Comparison of ENCODE assay signal across 19 cellular contexts in genomic region chr11:132874638-132875037, GRCh38.
A peak's percentile ranks its signal among the peaks of the same experiment; 100 is the strongest.
DNase-seq lines count a peak whose midpoint lies in the region; ATAC-seq, FAIRE-seq and TF ChIP-seq lines count a peak whose summit lies in the region.
"Had no signal": no experiment of that assay in that cellular context is flagged by ENCODE, and none has a peak within 500 bp of the region (broad histone marks: within the 10 kb centered on the region; RNA-seq: fewer than 3 reads in every experiment).

No MANE protein-coding gene starts in this region.

- intact Hi-C loops in ovary (cut with DNase I): no loop called here

- DNase-seq in Daoy (ENCODE audit: low read depth) (peak; percentile 84), RCC 7860 (ENCODE audit: low spot score) (peak; percentile 77), retinal pigment epithelial cell (ENCODE audit: low read depth) (peak; percentile 66), ecto neural progenitor cell (ENCODE audit: low spot score) (no peak), ovary (no peak)
- DNase-seq: activated CD8-positive, alpha-beta T cell treated with anti-CD3 and anti-CD28 coated beads, Interleukin-2, amount 10 ng/mL, durations not matched to agents 7 days and 5 days; endodermal cell; GF-D8; GOT3; heart right ventricle; left lung; MM.1S; naive B cell; SIG-M5 had no signal

- ATAC-seq in esophagus mucosa (peak; percentile 78), GM18858 (IDR thresholded peaks at IDR 0.05; ENCODE audit: unreplicated experiment) (no peak), GM19452 (IDR thresholded peaks at IDR 0.05; ENCODE audit: unreplicated experiment) (no peak)
- ATAC-seq: activated CD8-positive, alpha-beta T cell treated with anti-CD3 and anti-CD28 coated beads, Interleukin-2, amount 10 ng/mL, durations not matched to agents 7 days and 5 days; heart right ventricle; left lung had no signal

- no peaks in the 10 kb centered on the region for H3K9me3 ChIP-seq in ovary
- H3K9me3 ChIP-seq: heart right ventricle, left lung, tibial nerve had no signal

- H3K4me3 ChIP-seq in retinal pigment epithelial cell (ENCODE audit: low read length) (no peak overlapping the region), ovary (no peak overlapping the region)
- H3K4me3 ChIP-seq: heart right ventricle, left lung, tibial nerve had no signal

- H3K36me3 ChIP-seq in ovary: no peaks in the 10 kb centered on the region
- H3K36me3 ChIP-seq: heart right ventricle, left lung, tibial nerve had no signal

- TF ChIP-seq CTCF in retinal pigment epithelial cell (conservative IDR thresholded peaks at IDR 0.05; ENCODE audit: low read depth, low read length) (no peak), ovary (IDR thresholded peaks at IDR 0.05) (no peak)

- WGBS in ovary, 3 donors: 71 to 77% (median 76%) methylated on average over 6 of the region's 6 CpGs

- no peaks in the 10 kb centered on the region for H3K4me1 ChIP-seq in ovary (ENCODE audit: insufficient read depth)
- H3K4me1 ChIP-seq: heart right ventricle, left lung, tibial nerve had no signal

- FAIRE-seq in RCC 7860 (lab: Jason Lieb, UNC): peak; percentile 89

- no peak overlapping the region for H3K27ac ChIP-seq in ovary
- H3K27ac ChIP-seq: C4-2B, heart right ventricle, left lung, tibial nerve had no signal

- no peak for TF ChIP-seq EP300 in ovary (IDR thresholded peaks at IDR 0.05)

- no peaks in the 10 kb centered on the region for H3K27me3 ChIP-seq in ovary
- H3K27me3 ChIP-seq: left lung, tibial nerve had no signal

- no peak for TF ChIP-seq POLR2A in ovary (IDR thresholded peaks at IDR 0.05)

Comparison
In these comparisons a context has a peak if more than half of its experiments do, and no peak if none do; other contexts are left out.
1. DNase-seq: peak in Daoy (single experiment), RCC 7860 (single experiment) and retinal pigment epithelial cell (single experiment); none in ecto neural progenitor cell (single experiment) and ovary (0 of 5).